Comparison of ENCODE assay signal across 34 cellular contexts in the genomic region with DNA sequence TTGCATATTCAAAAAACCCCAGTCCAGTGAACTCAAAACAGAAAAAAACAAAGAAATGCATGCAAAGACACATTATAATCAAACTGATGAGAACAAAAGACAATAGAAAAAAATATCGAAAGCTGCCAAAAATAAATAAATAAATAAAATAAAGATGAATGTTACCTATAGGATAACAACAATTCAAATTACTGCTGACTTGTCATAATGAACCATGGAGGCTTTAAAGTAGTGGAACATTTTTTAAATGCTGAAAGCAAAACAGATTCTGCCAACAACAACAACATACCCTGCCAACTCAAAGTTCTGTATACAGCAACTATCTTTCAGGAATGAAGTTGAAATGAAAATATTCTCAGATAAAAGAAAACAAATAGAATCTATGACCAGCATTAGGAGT.
"Had no signal": no experiment of that assay in that cellular context is flagged by ENCODE, and none has a peak within 500 bp of the region (broad histone marks: within the 10 kb centered on the region; RNA-seq: fewer than 3 reads in every experiment).

No MANE protein-coding gene starts in this region.

- FAIRE-seq: astrocyte, bronchial epithelial cell, colon had no signal

- H3K4me1 ChIP-seq: adrenal gland, ascending aorta, body of pancreas, breast epithelium had no signal

- H3K27me3 ChIP-seq: adrenal gland, ascending aorta, body of pancreas, brain microvascular endothelial cell had no signal

- H3K27ac ChIP-seq: adrenal gland, ascending aorta, body of pancreas, brain microvascular endothelial cell, breast epithelium, cardiac muscle cell had no signal

- DNase-seq: activated effector memory CD4-positive, alpha-beta T cell treated with anti-CD3 and anti-CD28 coated beads, Interleukin-2, amount 50 U/mL, for 16 hours; activated effector memory CD4-positive, alpha-beta T cell treated with Interleukin-2 at 50 U/mL for 16 hours; activated gamma-delta T cell; activated gamma-delta T cell treated with Interleukin-2 at 50 U/mL for 16 hours; activated naive CD4-positive, alpha-beta T cell; activated naive CD4-positive, alpha-beta T cell treated with anti-CD3 and anti-CD28 coated beads for 36 hours; activated naive CD4-positive, alpha-beta T cell treated with anti-CD3 and anti-CD28 coated beads, Interleukin-2, amount 10 ng/mL, durations not matched to agents 7 days and 5 days; activated naive CD4-positive, alpha-beta T cell treated with anti-CD3 and anti-CD28 coated beads, Interleukin-2, amount 50 U/mL, for 16 hours; activated naive CD4-positive, alpha-beta T cell treated with Interleukin-2 at 50 U/mL for 16 hours; activated naive CD8-positive, alpha-beta T cell treated with anti-CD3 and anti-CD28 coated beads for 36 hours; activated naive CD8-positive, alpha-beta T cell treated with anti-CD3 and anti-CD28 coated beads, Interleukin-2, amount 10 ng/mL, durations not matched to agents 7 days and 5 days; activated naive CD8-positive, alpha-beta T cell treated with anti-CD3 and anti-CD28 coated beads, Interleukin-2, amount 50 U/mL, for 24 hours; activated T-cell treated with anti-CD3 and anti-CD28 coated beads, Interleukin-2, amount 50 U/mL, for 24 hours; activated T-cell treated with anti-CD3 and anti-CD28 coated beads, Interleukin-2, amount 50 U/mL, for 4 hours; activated T-cell treated with anti-CD3 and anti-CD28 coated beads, Interleukin-2, amount 50 U/mL, for 48 hours; activated T-cell treated with anti-CD3 and anti-CD28 coated beads, Interleukin-2, amount 50 U/mL, for 72 hours; adrenal gland; amniotic stem cell; amygdala; anterior cingulate cortex; aorta; body of pancreas; brain microvascular endothelial cell; caudate nucleus; central memory CD4-positive, alpha-beta T cell; cerebellar nuclear complex had no signal

- H3K9me3 ChIP-seq: ascending aorta, body of pancreas, breast epithelium had no signal

- H3K4me3 ChIP-seq: adrenal gland, ascending aorta, body of pancreas, breast epithelium, cardiac muscle cell had no signal

- H3K36me3 ChIP-seq: adrenal gland, ascending aorta, brain microvascular endothelial cell, breast epithelium, cardiac muscle cell had no signal

- ATAC-seq: activated naive CD4-positive, alpha-beta T cell treated with anti-CD3 and anti-CD28 coated beads, Interleukin-2, amount 50 U/mL, for 72 hours; activated naive CD8-positive, alpha-beta T cell treated with anti-CD3 and anti-CD28 coated beads, Interleukin-2, amount 50 U/mL, for 24 hours; activated T-cell treated with anti-CD3 and anti-CD28 coated beads, Interleukin-2, amount 50 U/mL, for 4 hours; activated T-cell treated with anti-CD3 and anti-CD28 coated beads, Interleukin-2, amount 50 U/mL, for 72 hours; activated T-helper 17 cell treated with anti-CD3 and anti-CD28 coated beads, Interleukin-2, amount 50 U/mL, for 72 hours; body of pancreas had no signal
